In the genomic region with DNA sequence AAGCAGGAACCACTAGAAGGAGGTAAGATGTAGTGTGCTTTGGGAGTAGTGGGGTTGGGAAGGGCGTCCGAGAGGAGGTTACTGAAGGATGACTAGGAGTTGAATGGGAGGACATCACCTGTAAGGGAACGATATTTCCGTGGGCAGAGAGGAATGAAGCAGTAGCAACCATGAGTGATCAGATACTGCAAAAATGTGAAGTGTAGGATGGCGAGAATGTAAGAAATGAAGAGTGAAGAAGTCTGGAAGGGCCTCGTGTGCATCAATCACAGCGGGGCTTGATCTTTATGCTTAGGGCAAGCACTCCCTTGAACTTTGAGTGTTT, we compare ENCODE assay signal across 9 cellular contexts. TPM values are rescaled to one million over a fixed set of nuclear protein-coding genes. Genes with fewer than 3 reads are reported as not detected.
A peak's percentile ranks its signal among the peaks of the same experiment; 100 is the strongest.
DNase-seq lines count a peak whose midpoint lies in the region; ATAC-seq and TF ChIP-seq lines count a peak whose summit lies in the region.
"Had no signal": no experiment of that assay in that cellular context is flagged by ENCODE, and none has a peak within 500 bp of the region (broad histone marks: within the 10 kb centered on the region; RNA-seq: fewer than 3 reads in every experiment).

No MANE protein-coding gene starts in this region.

- no peaks in the 10 kb centered on the region for H3K9me3 Mint-ChIP-seq in effector memory CD8-positive, alpha-beta T cell
- H3K9me3 Mint-ChIP-seq: T-helper 1 cell treated with Interleukin-12 subunit alpha and Interleukin-12 subunit beta and Interleukin-4 antibody, amounts not matched to agents 30 μg/mL and 1 μg/mL, for 36 hours had no signal

- TF ChIP-seq CTCF in fibroblast of pulmonary artery (IDR thresholded peaks at IDR 0.05; ENCODE audit: low read length, missing control alignments) = no peak

- H3K9ac ChIP-seq in NT2/D1 (ENCODE audit: insufficient read length, low read depth) (peak overlapping the region; percentile 90), skeletal muscle tissue (ENCODE audit: low read depth in 1 of 3, low read length in 3 of 3) (peak overlapping the region; percentile 73 to 80 (median 75))

- no peak overlapping the region for H3K27ac Mint-ChIP-seq in effector memory CD8-positive, alpha-beta T cell
- H3K27ac Mint-ChIP-seq: T-helper 1 cell treated with Interleukin-12 subunit alpha and Interleukin-12 subunit beta and Interleukin-4 antibody, amounts not matched to agents 30 μg/mL and 1 μg/mL, for 36 hours had no signal

- H3K36me3 Mint-ChIP-seq in effector memory CD8-positive, alpha-beta T cell (ENCODE audit: insufficient read depth) = peaks cover 6% of the 10 kb centered on the region

- ATAC-seq in GM19395 (IDR thresholded peaks at IDR 0.05; ENCODE audit: unreplicated experiment) = peak; percentile 1
- ATAC-seq in GM21825 (IDR thresholded peaks at IDR 0.05; ENCODE audit: unreplicated experiment) = no peak
- ATAC-seq in HG03045 (IDR thresholded peaks at IDR 0.05; ENCODE audit: unreplicated experiment) = no peak
- ATAC-seq in effector memory CD8-positive, alpha-beta T cell (replicated peaks) = no peak
- no peak for ATAC-seq in GM19351 (IDR thresholded peaks at IDR 0.05; ENCODE audit: unreplicated experiment)

- no peaks in the 10 kb centered on the region for H3K27me3 Mint-ChIP-seq in effector memory CD8-positive, alpha-beta T cell

- H3K4me1 ChIP-seq in NT2/D1 (ENCODE audit: insufficient read depth, insufficient read length) (no peaks in the 10 kb centered on the region), skeletal muscle tissue (ENCODE audit: control insufficient read depth in 3 of 3, insufficient read depth in 3 of 3, low read length in 3 of 3) (peaks cover 8 to 18% (median 10%) of the 10 kb centered on the region in 3 donors)

- H3K9me3 ChIP-seq in NT2/D1 (ENCODE audit: insufficient read depth, low read length) (no peaks in the 10 kb centered on the region; the same call in 1 of the 2 replicates), skeletal muscle tissue (ENCODE audit: control insufficient read depth in 3 of 3, low read length in 3 of 3) (no peaks in the 10 kb centered on the region)

- peak overlapping the region; percentile 99 for H3K4me3 ChIP-seq in NT2/D1 (ENCODE audit: insufficient read length, low read depth)
- H3K4me3 ChIP-seq in fibroblast of pulmonary artery (replicated peaks; ENCODE audit: low read depth, low read length) = peak overlapping the region; percentile 85
- peak overlapping the region; percentile 88 to 99 (median 98) for H3K4me3 ChIP-seq in skeletal muscle tissue (ENCODE audit: low read length in 3 of 3)

- H3K27me3 ChIP-seq in NT2/D1 (ENCODE audit: insufficient read depth, insufficient read length) = no peaks in the 10 kb centered on the region
- no peaks in the 10 kb centered on the region for H3K27me3 ChIP-seq in skeletal muscle tissue (ENCODE audit: control insufficient read depth in 3 of 3, insufficient read depth in 3 of 3, low read length in 3 of 3)

- peaks cover 29 to 30% of the 10 kb centered on the region in 2 donors for H3K4me1 Mint-ChIP-seq in effector memory CD8-positive, alpha-beta T cell (ENCODE audit: low read depth in 2 of 2)

- no peak overlapping the region for H3K27ac ChIP-seq in skeletal muscle tissue (ENCODE audit: low read depth, low read length)

- peaks cover 21% of the 10 kb centered on the region for H3K36me3 ChIP-seq in NT2/D1 (ENCODE audit: insufficient read depth, insufficient read length, low read length)
- no peaks in the 10 kb centered on the region for H3K36me3 ChIP-seq in skeletal muscle tissue (ENCODE audit: control insufficient read depth in 3 of 3, insufficient read depth in 3 of 3, low read length in 3 of 3)

- DNase-seq in NT2/D1 (ENCODE audit: low read depth, low spot score) = no peak
- no peak for DNase-seq in fibroblast of pulmonary artery (ENCODE audit: low read depth)
- DNase-seq in effector memory CD8-positive, alpha-beta T cell = no peak

- no peak overlapping the region for H3K4me3 Mint-ChIP-seq in effector memory CD8-positive, alpha-beta T cell
- H3K4me3 Mint-ChIP-seq: T-helper 1 cell treated with Interleukin-12 subunit alpha and Interleukin-12 subunit beta and Interleukin-4 antibody, amounts not matched to agents 30 μg/mL and 1 μg/mL, for 36 hours had no signal

RNA-seq across cellular contexts. Expression of a gene that starts 0.6 kb away (rescaled TPM):
- 55.8 TPM for total RNA-seq in skeletal muscle tissue

RNA-seq across cellular contexts. Expression of a gene that starts 50.7 kb away (rescaled TPM):
- total RNA-seq in skeletal muscle tissue = 89.8 TPM
